8 cellular contexts compared by ENCODE assay signal in genomic region chr4:10461091-10461849, GRCh38. TPM values are rescaled to one million over a fixed set of nuclear protein-coding genes. Genes with fewer than 3 reads are reported as not detected.
DNase-seq lines count a peak whose midpoint lies in the region; ATAC-seq and TF ChIP-seq lines count a peak whose summit lies in the region.

No MANE protein-coding gene starts in this region.

- H3K4me1 Mint-ChIP-seq in activated T-helper 17 cell treated with anti-CD3 and anti-CD28 coated beads, Interleukin-2, amount 50 U/mL, for 72 hours: peaks cover 12% of the 10 kb centered on the region
- no peaks in the 10 kb centered on the region for H3K4me1 Mint-ChIP-seq in type B pancreatic cell (ENCODE audit: unreplicated experiment)

- peak overlapping the region; percentile 14 for H3K27ac Mint-ChIP-seq in activated T-helper 17 cell treated with anti-CD3 and anti-CD28 coated beads, Interleukin-2, amount 50 U/mL, for 72 hours
- H3K27ac Mint-ChIP-seq in type B pancreatic cell: no peak overlapping the region

- ATAC-seq in GM18502 (IDR thresholded peaks at IDR 0.05; ENCODE audit: poor library complexity, unreplicated experiment) (peak; percentile 75), HG02852 (IDR thresholded peaks at IDR 0.05; ENCODE audit: unreplicated experiment) (peak; percentile 63)
- peak; percentile 74 for ATAC-seq in activated T-helper 17 cell treated with anti-CD3 and anti-CD28 coated beads, Interleukin-2, amount 50 U/mL, for 72 hours (replicated peaks)

- TF ChIP-seq CTCF in OCI-LY1 (IDR thresholded peaks at IDR 0.05; ENCODE audit: low read length) (peak; percentile 35), foreskin fibroblast (IDR thresholded peaks at IDR 0.05; ENCODE audit: low read depth, low read length) (peak; percentile 75), osteoblast (IDR thresholded peaks at IDR 0.05; ENCODE audit: extremely low read depth, low read depth, low read length) (peak; percentile 54), type B pancreatic cell (conservative IDR thresholded peaks at IDR 0.05) (peak; percentile 96)

- H3F3A ChIP-seq in OCI-LY1 (ENCODE audit: insufficient read depth, low read length): no peaks in the 10 kb centered on the region

- H3K9me3 Mint-ChIP-seq in activated T-helper 17 cell treated with anti-CD3 and anti-CD28 coated beads, Interleukin-2, amount 50 U/mL, for 72 hours: no peaks in the 10 kb centered on the region
- peaks cover 12% of the 10 kb centered on the region for H3K9me3 Mint-ChIP-seq in type B pancreatic cell

- H3K36me3 ChIP-seq in OCI-LY1 (ENCODE audit: insufficient read depth, low read length): no peaks in the 10 kb centered on the region
- no peaks in the 10 kb centered on the region for H3K36me3 ChIP-seq in osteoblast (ENCODE audit: insufficient read depth, low read length)

- H4K20me1 ChIP-seq in OCI-LY1 (ENCODE audit: insufficient read depth, low read length) (no peaks in the 10 kb centered on the region), osteoblast (ENCODE audit: insufficient read depth, low read length) (no peaks in the 10 kb centered on the region)

- H3K9ac ChIP-seq in OCI-LY1 (ENCODE audit: low read length): peak overlapping the region; percentile 37; the same call in 1 of the 2 replicates

- no peaks in the 10 kb centered on the region for H3K9me2 ChIP-seq in OCI-LY1 (ENCODE audit: low read depth, low read length)

- H3K79me2 ChIP-seq in OCI-LY1 (ENCODE audit: insufficient read depth, low read length) (no peaks in the 10 kb centered on the region), osteoblast (ENCODE audit: insufficient read depth, low read length) (peaks cover 4% of the 10 kb centered on the region)

- no peaks in the 10 kb centered on the region for H3K9me3 ChIP-seq in OCI-LY1 (ENCODE audit: low read length)
- H3K9me3 ChIP-seq in osteoblast (ENCODE audit: low read depth, low read length): peaks cover 5% of the 10 kb centered on the region

- H3K4me2 ChIP-seq in OCI-LY1 (ENCODE audit: low read length) (peak overlapping the region; percentile 67), osteoblast (ENCODE audit: insufficient read depth, low read length) (peak overlapping the region; percentile 48)

- peaks cover 4% of the 10 kb centered on the region for H3K36me3 Mint-ChIP-seq in activated T-helper 17 cell treated with anti-CD3 and anti-CD28 coated beads, Interleukin-2, amount 50 U/mL, for 72 hours (ENCODE audit: low read depth)
- peaks cover 1% of the 10 kb centered on the region for H3K36me3 Mint-ChIP-seq in type B pancreatic cell

- no peak overlapping the region for H3K27ac ChIP-seq in OCI-LY1 (ENCODE audit: low read depth, low read length, poor library complexity, severe bottlenecking)
- H3K27ac ChIP-seq in osteoblast (ENCODE audit: low read depth, low read length): no peak overlapping the region

- H3K4me3 Mint-ChIP-seq in activated T-helper 17 cell treated with anti-CD3 and anti-CD28 coated beads, Interleukin-2, amount 50 U/mL, for 72 hours: peak overlapping the region; percentile 69
- H3K4me3 Mint-ChIP-seq in type B pancreatic cell: peak overlapping the region; percentile 88

- peaks cover 27% of the 10 kb centered on the region for H3K27me3 Mint-ChIP-seq in activated T-helper 17 cell treated with anti-CD3 and anti-CD28 coated beads, Interleukin-2, amount 50 U/mL, for 72 hours
- peaks cover 59% of the 10 kb centered on the region for H3K27me3 Mint-ChIP-seq in type B pancreatic cell

- DNase-seq in foreskin fibroblast (peak; percentile 50 to 81), osteoblast (ENCODE audit: insufficient read length, low spot score, missing footprints) (peak; percentile 97), type B pancreatic cell (ENCODE audit: extremely low spot score, unreplicated experiment) (peak; percentile 78), occipital lobe (lab: John Stamatoyannopoulos, UW) (no peak)

- H3K4me1 ChIP-seq in OCI-LY1 (ENCODE audit: insufficient read depth, low read length, severe bottlenecking) (peaks cover 14% of the 10 kb centered on the region), osteoblast (ENCODE audit: insufficient read depth, low read length) (no peaks in the 10 kb centered on the region)

- H3K27me3 ChIP-seq in OCI-LY1 (ENCODE audit: insufficient read depth, low read length): no peaks in the 10 kb centered on the region
- H3K27me3 ChIP-seq in osteoblast (ENCODE audit: insufficient read depth, low read length): peaks cover 20% of the 10 kb centered on the region

- H3K4me3 ChIP-seq in OCI-LY1 (ENCODE audit: low read depth, low read length, poor library complexity, severe bottlenecking): peak overlapping the region; percentile 45
- peak overlapping the region; percentile 30 to 44 for H3K4me3 ChIP-seq in foreskin fibroblast (ENCODE audit: low read depth in 1 of 2, low read length in 2 of 2)
- H3K4me3 ChIP-seq in osteoblast (ENCODE audit: insufficient read depth, low read length): peak overlapping the region; percentile 43

- H2AFZ ChIP-seq in OCI-LY1 (ENCODE audit: low read length) (no peak overlapping the region), osteoblast (ENCODE audit: low read length) (no peak overlapping the region)

RNA-seq across cellular contexts. Expression of gene ZNF518B, which starts 4.0 kb away (rescaled TPM):
- 10 to 100 TPM; 16.8 to 20.1 TPM for total RNA-seq in activated T-helper 17 cell treated with anti-CD3 and anti-CD28 coated beads, Interleukin-2, amount 50 U/mL, for 72 hours
- total RNA-seq in osteoblast (24.8 and 25.3 TPM in 2 replicates), type B pancreatic cell (ENCODE audit: low replicate concordance) (37.6 and 44.0 TPM in 2 replicates), occipital lobe (126 TPM)

Comparison
In these comparisons a context has a peak if more than half of its experiments do, and no peak if none do; other contexts are left out.
1. CTCF ChIP-seq: peak in every context shown above with its lines; median percentile 96 in type B pancreatic cell; 75 in foreskin fibroblast; 54 in osteoblast; 35 in OCI-LY1.